ENCODE assay signal across 8 cellular contexts in genomic region chr9:15552641-15553527, GRCh38. TPM values are rescaled to one million over a fixed set of nuclear protein-coding genes. Genes with fewer than 3 reads are reported as not detected.
DNase-seq lines count a peak whose midpoint lies in the region; ATAC-seq, FAIRE-seq and TF ChIP-seq lines count a peak whose summit lies in the region.

Gene CCDC171 (plus strand): TSS chr9:15553043. CDS start chr9:15564089, 11,046 bp downstream.

- DNase-seq in GM12865 (ENCODE audit: low read depth) (peak; percentile 97), NCI-H1105 (lab: John Stamatoyannopoulos, UW) (peak; percentile 100), SKM-1 (lab: John Stamatoyannopoulos, UW; ENCODE audit: unreplicated experiment) (peak; percentile 94), Right ventricle myocardium inferior (ENCODE audit: missing footprints) (peak; percentile 95), pancreas (peak; percentile 93 to 98 (median 95)), tibial artery (peak; percentile 92 to 97)
- DNase-seq in activated naive CD8-positive, alpha-beta T cell treated with anti-CD3 and anti-CD28 coated beads for 36 hours: peak; percentile 91

- H3K27me3 Mint-ChIP-seq in activated naive CD8-positive, alpha-beta T cell treated with anti-CD3 and anti-CD28 coated beads for 36 hours: peaks cover 4% of the 10 kb centered on the region

- peak; percentile 2 for TF ChIP-seq CTCF in GM12865 (IDR thresholded peaks at IDR 0.05; ENCODE audit: insufficient read depth, low read depth, low read length, missing control alignments)
- no peak for TF ChIP-seq CTCF in pancreas (IDR thresholded peaks at IDR 0.05)
- TF ChIP-seq CTCF in tibial artery (IDR thresholded peaks at IDR 0.05): no peak

- peaks cover 12% of the 10 kb centered on the region for H3K4me1 Mint-ChIP-seq in activated naive CD8-positive, alpha-beta T cell treated with anti-CD3 and anti-CD28 coated beads for 36 hours

- no peak for FAIRE-seq in pancreas (lab: Jason Lieb, UNC)

- H3K27ac ChIP-seq in pancreas (peak within 1 kb of the TSS; percentile 50 to 83 (median 81)), tibial artery (peak within 1 kb of the TSS; percentile 83 to 86)

- H3K36me3 ChIP-seq in pancreas (no peaks in the 10 kb centered on the region), tibial artery (no peaks in the 10 kb centered on the region)

- peak within 1 kb of the TSS; percentile 86 for H3K4me3 Mint-ChIP-seq in activated naive CD8-positive, alpha-beta T cell treated with anti-CD3 and anti-CD28 coated beads for 36 hours

- H3K9me3 Mint-ChIP-seq in activated naive CD8-positive, alpha-beta T cell treated with anti-CD3 and anti-CD28 coated beads for 36 hours: no peaks in the 10 kb centered on the region

- H3K9me3 ChIP-seq in pancreas: no peaks in the 10 kb centered on the region
- no peaks in the 10 kb centered on the region for H3K9me3 ChIP-seq in tibial artery

- intact Hi-C loops in Right ventricle myocardium inferior (cut with DNase I): loop anchor here (2.0 to 5.0 kb wide), 2 partner anchors 130 to 256 kb away; partner anchors contain the start of gene SNAPC3
- intact Hi-C loops in pancreas (cut with DNase I): no loop called here
- intact Hi-C loops in tibial artery (cut with DNase I; ENCODE audit: low total_unique reads): no loop called here

- H3K27ac Mint-ChIP-seq in activated naive CD8-positive, alpha-beta T cell treated with anti-CD3 and anti-CD28 coated beads for 36 hours: peak within 1 kb of the TSS; percentile 87

- ATAC-seq in HG02642 (IDR thresholded peaks at IDR 0.05; ENCODE audit: poor library complexity, unreplicated experiment): peak; percentile 87
- peak; percentile 98 for ATAC-seq in Right ventricle myocardium inferior
- peak; percentile 94 to 98 (median 97) for ATAC-seq in pancreas

- WGBS in pancreas, 2 donors: 0% methylated on average over 63 to 65 of the region's 65 CpGs

- no peaks in the 10 kb centered on the region for H3K27me3 ChIP-seq in pancreas
- H3K27me3 ChIP-seq in tibial artery: no peaks in the 10 kb centered on the region

- H3K36me3 Mint-ChIP-seq in activated naive CD8-positive, alpha-beta T cell treated with anti-CD3 and anti-CD28 coated beads for 36 hours: no peaks in the 10 kb centered on the region

- H3K4me3 ChIP-seq in GM12865 (ENCODE audit: low read depth, low read length) (peak within 1 kb of the TSS; percentile 92), pancreas (peak within 1 kb of the TSS; percentile 47 to 89 (median 70)), tibial artery (peak within 1 kb of the TSS; percentile 71 to 95)

- H3K4me1 ChIP-seq in pancreas (peaks cover 0 to 6% (median 0%) of the 10 kb centered on the region in 3 donors), tibial artery (peaks cover 0 to 11% (median 2%) of the 10 kb centered on the region in 4 donors)

RNA-seq across cellular contexts. Expression of gene CCDC171, which starts in this region (rescaled TPM):
- total RNA-seq in activated naive CD8-positive, alpha-beta T cell treated with anti-CD3 and anti-CD28 coated beads for 36 hours: 1 to 10 TPM; 1.9 to 2.4 TPM
- total RNA-seq in Right ventricle myocardium inferior (1.6 TPM), pancreas (1 to 10 TPM; 1.7 to 3.7 (median 2.7) TPM)
- polyA plus RNA-seq in pancreas: 1 to 10 TPM; 1.5 to 2.9 TPM

Comparison
In these comparisons a context has a peak if more than half of its experiments do, and no peak if none do; other contexts are left out.
1. Peak in every context shown above with its lines: DNase-seq, ATAC-seq, H3K4me3 ChIP-seq and H3K27ac ChIP-seq.